8 cellular contexts compared by ENCODE assay signal in the genomic region with DNA sequence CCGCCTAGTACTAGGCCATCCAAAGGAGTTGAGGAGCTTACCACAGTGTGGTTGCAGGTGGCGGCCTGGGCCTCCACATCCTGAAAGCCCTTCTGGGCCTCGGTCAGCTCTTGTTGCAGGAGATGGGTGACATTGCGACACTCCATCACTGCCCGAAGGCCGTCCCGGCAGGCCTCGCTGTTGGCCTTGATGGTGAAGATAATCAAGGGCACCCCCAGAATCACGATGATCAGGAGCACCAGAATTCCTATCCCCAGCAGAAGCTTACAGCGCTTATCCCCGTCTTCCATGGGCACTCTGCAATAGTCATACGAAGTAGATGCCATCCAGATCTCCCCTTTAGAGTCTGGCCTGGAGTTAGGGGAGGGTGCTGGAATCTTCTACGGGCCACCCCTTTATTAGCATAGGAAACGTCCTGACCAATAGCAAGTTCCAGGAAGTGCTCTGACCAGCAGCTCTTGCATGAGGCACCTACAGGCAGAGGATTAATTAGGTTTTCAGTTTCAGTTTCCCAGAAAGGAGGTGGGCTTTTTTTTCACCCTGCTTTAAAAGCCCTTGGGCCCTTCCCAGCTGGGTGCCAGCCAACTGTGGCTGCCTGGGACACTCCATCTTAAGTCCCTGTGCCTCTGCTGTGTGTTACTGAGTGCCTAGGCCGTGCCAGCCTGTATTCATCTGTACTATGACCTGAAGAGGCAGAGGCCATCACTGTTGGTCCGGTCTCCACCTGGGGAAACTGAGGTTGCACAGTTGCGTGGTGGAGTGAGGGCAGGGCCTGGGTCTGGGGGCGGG. TPM values are rescaled to one million over a fixed set of nuclear protein-coding genes. Genes with fewer than 3 reads are reported as not detected.
DNase-seq lines count a peak whose midpoint lies in the region; ATAC-seq and TF ChIP-seq lines count a peak whose summit lies in the region.

A gene with protein sequence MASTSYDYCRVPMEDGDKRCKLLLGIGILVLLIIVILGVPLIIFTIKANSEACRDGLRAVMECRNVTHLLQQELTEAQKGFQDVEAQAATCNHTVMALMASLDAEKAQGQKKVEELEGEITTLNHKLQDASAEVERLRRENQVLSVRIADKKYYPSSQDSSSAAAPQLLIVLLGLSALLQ (minus strand): TSS at position 381 of the 789 bp plus-strand sequence. CDS start 55 bp downstream, at position 326.

- H3K9ac ChIP-seq in KMS-11 (peak within 1 kb of the TSS; percentile 51), endodermal cell (ENCODE audit: extremely low read depth, low read length, poor library complexity, severe bottlenecking) (peak within 1 kb of the TSS; percentile 97)

- H3K4me1 Mint-ChIP-seq in endodermal cell (peaks cover 13% of the 10 kb centered on the region), mesothelial cell of epicardium (peaks cover 37% of the 10 kb centered on the region)

- H3K4me3 ChIP-seq in GM06990 (replicated peaks; ENCODE audit: low read depth, low read length) (peak within 1 kb of the TSS; percentile 98), KMS-11 (IDR thresholded peaks at IDR 0.05; ENCODE audit: insufficient read depth, low read depth, low read length) (peak within 1 kb of the TSS; percentile 44), endodermal cell (ENCODE audit: low read length) (peak within 1 kb of the TSS; percentile 98), thyroid gland (replicated peaks in 1 of 3) (peak within 1 kb of the TSS in 1 of 3 donors; percentile 24)

- peak within 1 kb of the TSS; percentile 87 for H3K27ac ChIP-seq in KMS-11
- peak within 1 kb of the TSS; percentile 32 for H3K27ac ChIP-seq in endodermal cell (ENCODE audit: low read depth, low read length)
- peak within 1 kb of the TSS; percentile 51 to 83 (median 74) for H3K27ac ChIP-seq in thyroid gland

- H3K4me1 ChIP-seq in KMS-11 (ENCODE audit: low read depth, poor library complexity, severe bottlenecking): peaks cover 53% of the 10 kb centered on the region
- H3K4me1 ChIP-seq in endodermal cell (ENCODE audit: control insufficient read depth, insufficient read depth, low read length): peaks cover 19% of the 10 kb centered on the region
- peaks cover 0 to 13% of the 10 kb centered on the region in 2 donors for H3K4me1 ChIP-seq in thyroid gland

- H3K4me2 ChIP-seq in KMS-11: peak within 1 kb of the TSS; percentile 81

- peaks cover 5% of the 10 kb centered on the region for H3K36me3 Mint-ChIP-seq in endodermal cell (ENCODE audit: low read depth)
- H3K36me3 Mint-ChIP-seq in mesothelial cell of epicardium: peaks cover 5% of the 10 kb centered on the region

- H3K9me3 Mint-ChIP-seq in endodermal cell: no peaks in the 10 kb centered on the region
- no peaks in the 10 kb centered on the region for H3K9me3 Mint-ChIP-seq in mesothelial cell of epicardium

- H3K27ac Mint-ChIP-seq in endodermal cell (peak within 1 kb of the TSS; percentile 94), mesothelial cell of epicardium (peak within 1 kb of the TSS; percentile 93)

- H2AFZ ChIP-seq in KMS-11 (ENCODE audit: low read depth): peak within 1 kb of the TSS; percentile 20; the same call in 1 of the 2 replicates

- H3K27me3 Mint-ChIP-seq in endodermal cell (ENCODE audit: insufficient read depth) (no peaks in the 10 kb centered on the region), mesothelial cell of epicardium (ENCODE audit: low read depth) (no peaks in the 10 kb centered on the region)

- H3K79me2 ChIP-seq in KMS-11 (ENCODE audit: insufficient read depth, low read depth): peaks cover 32% of the 10 kb centered on the region

- peak within 1 kb of the TSS; percentile 72 for H3K4me3 Mint-ChIP-seq in endodermal cell
- peak within 1 kb of the TSS; percentile 83 for H3K4me3 Mint-ChIP-seq in mesothelial cell of epicardium

- H3K27me3 ChIP-seq in GM06990 (replicated peaks; ENCODE audit: control insufficient read depth, insufficient read depth, low read length) (no peaks in the 10 kb centered on the region), KMS-11 (ENCODE audit: insufficient read depth, low read depth) (no peaks in the 10 kb centered on the region), endodermal cell (ENCODE audit: control insufficient read depth, insufficient read depth, low read length, poor library complexity, severe bottlenecking) (no peaks in the 10 kb centered on the region), thyroid gland (no peaks in the 10 kb centered on the region)

- H4K20me1 ChIP-seq in KMS-11 (ENCODE audit: insufficient read depth): 0 out of 2 replicates have a peak, but pooled peaks cover 7% of the 10 kb centered on the region

- TF ChIP-seq CTCF in GM06990 (IDR thresholded peaks at IDR 0.05; ENCODE audit: insufficient read depth, low read length, poor library complexity, severe bottlenecking) (no peak), KMS-11 (conservative IDR thresholded peaks at IDR 0.05; ENCODE audit: low read depth, low read length) (no peak), endodermal cell (conservative IDR thresholded peaks at IDR 0.05) (no peak), mesothelial cell of epicardium (IDR thresholded peaks at IDR 0.05; ENCODE audit: unreplicated experiment) (no peak), thyroid gland (IDR thresholded peaks at IDR 0.05) (no peak)

- H3K36me3 ChIP-seq in GM06990 (ENCODE audit: control insufficient read depth, insufficient read depth, low read length) (peaks cover 18% of the 10 kb centered on the region), KMS-11 (ENCODE audit: insufficient read depth) (no peaks in the 10 kb centered on the region), endodermal cell (ENCODE audit: control insufficient read depth, insufficient read depth, low read length) (peaks cover 16% of the 10 kb centered on the region), thyroid gland (no peaks in the 10 kb centered on the region)

- peak; percentile 82 for ATAC-seq in GM21723 (IDR thresholded peaks at IDR 0.05; ENCODE audit: unreplicated experiment)

- peak in 1 of 2 donors; percentile 48 for TF ChIP-seq POLR2A in thyroid gland (IDR thresholded peaks at IDR 0.05)

- intact Hi-C loops in thyroid gland (cut with DNase I): no loop called here

- 82 to 88% methylated on average over 11 to 18 of the region's 18 CpGs for WGBS in endodermal cell (ENCODE audit: insufficient coverage in 1 of 2, insufficient read length in 1 of 2), 2 experiments
- 54 to 73% methylated on average over 11 to 15 of the region's 18 CpGs for WGBS in thyroid gland, 2 donors

- H3K9me3 ChIP-seq in endodermal cell (ENCODE audit: control insufficient read depth, low read length) (no peaks in the 10 kb centered on the region), thyroid gland (no peaks in the 10 kb centered on the region)

- peak; percentile 76 for DNase-seq in GM06990 (ENCODE audit: extremely low read depth, insufficient read length)
- DNase-seq in activated CD4-positive, alpha-beta T cell treated with anti-CD3 and anti-CD28 coated beads for 4 hours: peak; percentile 25 to 57
- peak; percentile 69 for DNase-seq in endodermal cell
- peak in 1 of 2 experiments; percentile 61 for DNase-seq in mesothelial cell of epicardium (ENCODE audit: low spot score in 2 of 2, unreplicated experiment in 2 of 2)
- DNase-seq in thyroid gland: peak; percentile 16 to 36
- no peak for DNase-seq in NCI-H1092 treated with DMSO at 0.1 percent for 48 hours (lab: John Stamatoyannopoulos, UW)

RNA-seq across cellular contexts. Expression of the gene that starts here (rescaled TPM):
- total RNA-seq in endodermal cell (100 to 1,000 TPM in 1 of 2 donors, 10 to 100 TPM in 1; 50.8 to 147 TPM), mesothelial cell of epicardium (326 to 362 TPM (median 360 TPM) in 3 replicates), thyroid gland (10 to 100 TPM; 14.1 to 83.0 (median 24.7) TPM)
- polyA plus RNA-seq in endodermal cell (2013, experiment 1 of 2): 73.3 TPM
- polyA plus RNA-seq in endodermal cell (2013, experiment 2 of 2): 80.2 TPM

Comparison
In these comparisons a context has a peak if more than half of its experiments do, and no peak if none do; other contexts are left out.
1. H3K27ac ChIP-seq: peak in every context shown above with its lines; median percentile 87 in KMS-11; 74 in thyroid gland; 32 in endodermal cell.